ENCODE assay signal across 1 cellular context in the genomic region with DNA sequence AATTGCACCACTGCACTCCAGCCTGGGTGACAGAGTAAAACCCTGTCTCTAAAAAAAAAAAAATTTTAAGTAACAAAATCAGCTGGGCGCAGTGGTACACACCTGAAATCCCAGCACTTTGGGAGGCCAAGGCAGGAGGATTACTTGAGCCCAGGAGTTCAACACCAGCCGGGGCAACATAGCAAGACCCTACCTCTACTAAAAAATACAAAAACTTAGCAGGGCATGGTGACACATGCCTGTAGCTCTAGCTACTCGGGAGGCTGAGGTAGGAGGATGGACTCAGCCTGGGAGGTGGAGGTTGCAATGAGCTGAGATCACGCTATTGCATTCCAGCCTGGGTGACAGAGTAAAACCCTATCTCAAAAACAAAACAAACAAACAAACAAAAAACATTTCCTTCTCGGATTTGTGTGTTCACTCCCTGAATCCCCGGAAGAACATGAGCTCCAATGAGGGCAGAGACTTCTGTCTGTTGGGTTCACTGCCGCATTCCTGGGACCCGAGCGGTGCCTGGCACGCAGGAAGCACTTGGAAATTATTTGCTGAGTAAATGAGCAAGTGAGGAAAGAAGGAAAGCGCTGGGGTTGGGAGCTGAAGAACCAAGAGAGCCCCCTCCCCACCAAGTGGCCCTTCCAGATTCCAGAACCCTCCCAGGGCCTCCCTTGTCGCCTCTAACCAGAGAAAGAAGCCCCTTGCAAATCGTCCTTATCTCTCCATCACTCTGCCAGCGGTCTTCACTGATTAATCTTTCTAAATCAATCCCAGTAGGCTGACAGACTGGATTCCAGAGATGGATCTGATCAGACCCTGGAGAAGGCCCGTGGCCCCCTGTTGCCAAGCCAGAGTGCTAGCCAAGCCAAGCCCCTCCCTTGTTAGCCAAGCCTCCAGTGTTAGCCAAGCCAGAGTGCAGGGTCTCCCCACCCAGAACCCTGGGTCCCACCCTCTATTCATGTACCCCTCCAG.
A peak's percentile ranks its signal among the peaks of the same experiment; 100 is the strongest.
TF ChIP-seq lines count a peak whose summit lies in the region.

No MANE protein-coding gene starts in this region.

TF ChIP-seq in HepG2, 621 proteins besides CTCF, POLR2A, EP300 and RAD21 (continued from another document and continues in another):
- TF ChIP-seq, protein P1, sequence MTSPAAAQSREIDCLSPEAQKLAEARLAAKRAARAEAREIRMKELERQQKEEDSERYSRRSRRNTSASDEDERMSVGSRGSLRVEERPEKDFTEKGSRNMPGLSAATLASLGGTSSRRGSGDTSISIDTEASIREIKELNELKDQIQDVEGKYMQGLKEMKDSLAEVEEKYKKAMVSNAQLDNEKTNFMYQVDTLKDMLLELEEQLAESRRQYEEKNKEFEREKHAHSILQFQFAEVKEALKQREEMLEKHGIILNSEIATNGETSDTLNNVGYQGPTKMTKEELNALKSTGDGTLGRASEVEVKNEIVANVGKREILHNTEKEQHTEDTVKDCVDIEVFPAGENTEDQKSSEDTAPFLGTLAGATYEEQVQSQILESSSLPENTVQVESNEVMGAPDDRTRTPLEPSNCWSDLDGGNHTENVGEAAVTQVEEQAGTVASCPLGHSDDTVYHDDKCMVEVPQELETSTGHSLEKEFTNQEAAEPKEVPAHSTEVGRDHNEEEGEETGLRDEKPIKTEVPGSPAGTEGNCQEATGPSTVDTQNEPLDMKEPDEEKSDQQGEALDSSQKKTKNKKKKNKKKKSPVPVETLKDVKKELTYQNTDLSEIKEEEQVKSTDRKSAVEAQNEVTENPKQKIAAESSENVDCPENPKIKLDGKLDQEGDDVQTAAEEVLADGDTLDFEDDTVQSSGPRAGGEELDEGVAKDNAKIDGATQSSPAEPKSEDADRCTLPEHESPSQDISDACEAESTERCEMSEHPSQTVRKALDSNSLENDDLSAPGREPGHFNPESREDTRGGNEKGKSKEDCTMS (CRISPR knock-in tag; conservative IDR thresholded peaks at IDR 0.05), result no peak
- TF ChIP-seq ZNF20 (CRISPR knock-in tag; IDR thresholded peaks at IDR 0.05) (no peak), ZNF816 (CRISPR knock-in tag; IDR thresholded peaks at IDR 0.05; ENCODE audit: borderline replicate concordance) (no peak), NAIF1 (CRISPR knock-in tag; IDR thresholded peaks at IDR 0.05; ENCODE audit: borderline replicate concordance) (no peak), ZNF83 (CRISPR knock-in tag; IDR thresholded peaks at IDR 0.05; ENCODE audit: borderline replicate concordance) (no peak), FLYWCH1 (CRISPR knock-in tag; IDR thresholded peaks at IDR 0.05) (no peak), SALL2 (CRISPR knock-in tag; IDR thresholded peaks at IDR 0.05) (no peak), ZNF564 (CRISPR knock-in tag; IDR thresholded peaks at IDR 0.05) (no peak), ZNF260 (CRISPR knock-in tag; IDR thresholded peaks at IDR 0.05; ENCODE audit: borderline replicate concordance, low read depth) (no peak), GPN1 (CRISPR knock-in tag; IDR thresholded peaks at IDR 0.05; ENCODE audit: borderline replicate concordance) (no peak), ZNF160 (CRISPR knock-in tag; IDR thresholded peaks at IDR 0.05) (no peak), MXD4 (CRISPR knock-in tag; IDR thresholded peaks at IDR 0.05) (no peak), ZNF354B (CRISPR knock-in tag; IDR thresholded peaks at IDR 0.05) (no peak), HNRNPLL (IDR thresholded peaks at IDR 0.05; ENCODE audit: low read depth, low read length, poor library complexity, severe bottlenecking) (no peak), NCOA2 (CRISPR knock-in tag; IDR thresholded peaks at IDR 0.05) (no peak), SOX5 (CRISPR knock-in tag; IDR thresholded peaks at IDR 0.05; ENCODE audit: borderline replicate concordance) (no peak), NONO (IDR thresholded peaks at IDR 0.05) (no peak), NONO (CRISPR knock-in tag; conservative IDR thresholded peaks at IDR 0.05) (no peak), ZNF749 (CRISPR knock-in tag; IDR thresholded peaks at IDR 0.05; ENCODE audit: borderline replicate concordance) (no peak), ZFYVE20 (CRISPR knock-in tag; IDR thresholded peaks at IDR 0.05; ENCODE audit: borderline replicate concordance, low read depth) (no peak), ZNF547 (CRISPR knock-in tag; IDR thresholded peaks at IDR 0.05) (no peak), ZSCAN25 (CRISPR knock-in tag; IDR thresholded peaks at IDR 0.05) (no peak), KDM1A (CRISPR knock-in tag; IDR thresholded peaks at IDR 0.05) (no peak), ZNF75D (CRISPR knock-in tag; IDR thresholded peaks at IDR 0.05; ENCODE audit: borderline replicate concordance) (no peak), FIP1L1 (IDR thresholded peaks at IDR 0.05; ENCODE audit: borderline replicate concordance, insufficient read depth, low read depth, low read length) (no peak), ZNF121 (CRISPR knock-in tag; IDR thresholded peaks at IDR 0.05) (peak; percentile 91), GATA4 (IDR thresholded peaks at IDR 0.05; ENCODE audit: borderline replicate concordance, low read depth) (no peak), CHD4 (IDR thresholded peaks at IDR 0.05; ENCODE audit: borderline replicate concordance, low read length) (no peak), XBP1 (CRISPR knock-in tag; IDR thresholded peaks at IDR 0.05) (no peak)
- TF ChIP-seq, protein P2, sequence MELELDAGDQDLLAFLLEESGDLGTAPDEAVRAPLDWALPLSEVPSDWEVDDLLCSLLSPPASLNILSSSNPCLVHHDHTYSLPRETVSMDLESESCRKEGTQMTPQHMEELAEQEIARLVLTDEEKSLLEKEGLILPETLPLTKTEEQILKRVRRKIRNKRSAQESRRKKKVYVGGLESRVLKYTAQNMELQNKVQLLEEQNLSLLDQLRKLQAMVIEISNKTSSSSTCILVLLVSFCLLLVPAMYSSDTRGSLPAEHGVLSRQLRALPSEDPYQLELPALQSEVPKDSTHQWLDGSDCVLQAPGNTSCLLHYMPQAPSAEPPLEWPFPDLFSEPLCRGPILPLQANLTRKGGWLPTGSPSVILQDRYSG (CRISPR knock-in tag; IDR thresholded peaks at IDR 0.05), result no peak
- TF ChIP-seq, protein P3, sequence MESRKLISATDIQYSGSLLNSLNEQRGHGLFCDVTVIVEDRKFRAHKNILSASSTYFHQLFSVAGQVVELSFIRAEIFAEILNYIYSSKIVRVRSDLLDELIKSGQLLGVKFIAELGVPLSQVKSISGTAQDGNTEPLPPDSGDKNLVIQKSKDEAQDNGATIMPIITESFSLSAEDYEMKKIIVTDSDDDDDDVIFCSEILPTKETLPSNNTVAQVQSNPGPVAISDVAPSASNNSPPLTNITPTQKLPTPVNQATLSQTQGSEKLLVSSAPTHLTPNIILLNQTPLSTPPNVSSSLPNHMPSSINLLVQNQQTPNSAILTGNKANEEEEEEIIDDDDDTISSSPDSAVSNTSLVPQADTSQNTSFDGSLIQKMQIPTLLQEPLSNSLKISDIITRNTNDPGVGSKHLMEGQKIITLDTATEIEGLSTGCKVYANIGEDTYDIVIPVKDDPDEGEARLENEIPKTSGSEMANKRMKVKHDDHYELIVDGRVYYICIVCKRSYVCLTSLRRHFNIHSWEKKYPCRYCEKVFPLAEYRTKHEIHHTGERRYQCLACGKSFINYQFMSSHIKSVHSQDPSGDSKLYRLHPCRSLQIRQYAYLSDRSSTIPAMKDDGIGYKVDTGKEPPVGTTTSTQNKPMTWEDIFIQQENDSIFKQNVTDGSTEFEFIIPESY (CRISPR knock-in tag; IDR thresholded peaks at IDR 0.05), result no peak
- TF ChIP-seq, protein P4, sequence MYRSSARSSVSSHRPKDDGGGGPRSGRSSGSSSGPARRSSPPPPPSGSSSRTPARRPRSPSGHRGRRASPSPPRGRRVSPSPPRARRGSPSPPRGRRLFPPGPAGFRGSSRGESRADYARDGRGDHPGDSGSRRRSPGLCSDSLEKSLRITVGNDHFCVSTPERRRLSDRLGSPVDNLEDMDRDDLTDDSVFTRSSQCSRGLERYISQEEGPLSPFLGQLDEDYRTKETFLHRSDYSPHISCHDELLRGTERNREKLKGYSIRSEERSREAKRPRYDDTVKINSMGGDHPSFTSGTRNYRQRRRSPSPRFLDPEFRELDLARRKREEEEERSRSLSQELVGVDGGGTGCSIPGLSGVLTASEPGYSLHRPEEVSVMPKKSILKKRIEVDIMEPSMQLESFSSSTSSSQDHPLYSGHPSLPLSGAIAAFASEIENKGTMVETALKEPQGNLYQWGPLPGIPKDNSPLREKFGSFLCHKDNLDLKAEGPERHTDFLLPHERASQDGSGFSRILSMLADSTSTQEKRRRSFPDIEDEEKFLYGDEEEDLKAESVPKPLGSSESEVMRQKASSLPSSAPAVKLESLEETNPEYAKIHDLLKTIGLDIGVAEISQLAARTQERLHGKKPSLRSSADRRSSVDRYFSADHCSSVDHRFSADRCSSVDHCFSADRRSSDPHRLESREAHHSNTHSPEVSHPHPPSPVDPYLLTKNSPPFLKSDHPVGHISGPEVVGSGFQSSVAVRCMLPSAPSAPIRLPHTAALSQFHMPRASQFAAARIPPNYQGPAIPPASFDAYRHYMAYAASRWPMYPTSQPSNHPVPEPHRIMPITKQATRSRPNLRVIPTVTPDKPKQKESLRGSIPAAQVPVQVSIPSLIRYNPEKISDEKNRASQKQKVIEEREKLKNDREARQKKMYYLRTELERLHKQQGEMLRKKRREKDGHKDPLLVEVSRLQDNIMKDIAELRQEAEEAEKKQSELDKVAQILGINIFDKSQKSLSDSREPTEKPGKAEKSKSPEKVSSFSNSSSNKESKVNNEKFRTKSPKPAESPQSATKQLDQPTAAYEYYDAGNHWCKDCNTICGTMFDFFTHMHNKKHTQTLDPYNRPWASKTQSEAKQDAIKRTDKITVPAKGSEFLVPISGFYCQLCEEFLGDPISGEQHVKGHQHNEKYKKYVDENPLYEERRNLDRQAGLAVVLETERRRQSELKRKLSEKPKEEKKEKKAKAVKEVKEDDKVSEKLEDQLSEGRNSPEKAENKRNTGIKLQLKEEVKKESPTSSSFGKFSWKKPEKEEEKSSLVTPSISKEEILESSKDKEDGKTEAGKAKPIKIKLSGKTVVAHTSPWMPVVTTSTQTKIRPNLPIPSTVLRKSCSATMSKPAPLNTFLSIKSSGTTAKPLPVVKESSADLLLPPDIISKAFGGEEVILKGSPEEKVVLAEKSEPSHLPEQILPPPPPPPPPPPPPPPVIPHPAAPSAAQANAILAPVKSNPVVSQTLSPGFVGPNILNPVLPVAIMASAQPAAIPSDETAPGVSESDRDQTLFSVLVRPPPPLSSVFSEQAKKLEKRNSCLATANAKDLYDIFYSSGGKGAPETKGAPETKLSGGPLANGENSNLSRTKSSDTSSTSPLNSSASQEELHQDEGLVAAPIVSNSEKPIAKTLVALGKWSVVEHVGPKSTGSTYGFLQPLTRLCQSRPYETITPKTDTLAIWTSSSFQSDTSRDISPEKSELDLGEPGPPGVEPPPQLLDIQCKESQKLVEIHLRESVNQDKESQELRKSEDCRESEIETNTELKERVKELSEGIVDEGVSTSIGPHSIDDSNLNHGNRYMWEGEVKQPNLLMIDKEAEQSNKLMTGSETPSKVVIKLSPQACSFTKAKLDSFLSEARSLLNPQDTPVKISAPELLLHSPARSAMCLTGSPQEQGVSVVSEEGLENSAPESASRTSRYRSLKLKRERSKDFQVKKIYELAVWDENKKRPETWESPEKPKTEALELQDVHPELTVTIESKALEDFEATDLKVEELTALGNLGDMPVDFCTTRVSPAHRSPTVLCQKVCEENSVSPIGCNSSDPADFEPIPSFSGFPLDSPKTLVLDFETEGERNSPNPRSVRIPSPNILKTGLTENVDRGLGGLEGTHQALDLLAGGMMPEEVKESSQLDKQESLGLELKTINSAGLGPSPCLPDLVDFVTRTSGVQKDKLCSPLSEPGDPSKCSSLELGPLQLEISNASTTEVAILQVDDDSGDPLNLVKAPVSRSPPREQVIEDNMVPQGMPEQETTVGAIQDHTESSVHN (CRISPR knock-in tag; IDR thresholded peaks at IDR 0.05), result no peak
- TF ChIP-seq, protein P5, sequence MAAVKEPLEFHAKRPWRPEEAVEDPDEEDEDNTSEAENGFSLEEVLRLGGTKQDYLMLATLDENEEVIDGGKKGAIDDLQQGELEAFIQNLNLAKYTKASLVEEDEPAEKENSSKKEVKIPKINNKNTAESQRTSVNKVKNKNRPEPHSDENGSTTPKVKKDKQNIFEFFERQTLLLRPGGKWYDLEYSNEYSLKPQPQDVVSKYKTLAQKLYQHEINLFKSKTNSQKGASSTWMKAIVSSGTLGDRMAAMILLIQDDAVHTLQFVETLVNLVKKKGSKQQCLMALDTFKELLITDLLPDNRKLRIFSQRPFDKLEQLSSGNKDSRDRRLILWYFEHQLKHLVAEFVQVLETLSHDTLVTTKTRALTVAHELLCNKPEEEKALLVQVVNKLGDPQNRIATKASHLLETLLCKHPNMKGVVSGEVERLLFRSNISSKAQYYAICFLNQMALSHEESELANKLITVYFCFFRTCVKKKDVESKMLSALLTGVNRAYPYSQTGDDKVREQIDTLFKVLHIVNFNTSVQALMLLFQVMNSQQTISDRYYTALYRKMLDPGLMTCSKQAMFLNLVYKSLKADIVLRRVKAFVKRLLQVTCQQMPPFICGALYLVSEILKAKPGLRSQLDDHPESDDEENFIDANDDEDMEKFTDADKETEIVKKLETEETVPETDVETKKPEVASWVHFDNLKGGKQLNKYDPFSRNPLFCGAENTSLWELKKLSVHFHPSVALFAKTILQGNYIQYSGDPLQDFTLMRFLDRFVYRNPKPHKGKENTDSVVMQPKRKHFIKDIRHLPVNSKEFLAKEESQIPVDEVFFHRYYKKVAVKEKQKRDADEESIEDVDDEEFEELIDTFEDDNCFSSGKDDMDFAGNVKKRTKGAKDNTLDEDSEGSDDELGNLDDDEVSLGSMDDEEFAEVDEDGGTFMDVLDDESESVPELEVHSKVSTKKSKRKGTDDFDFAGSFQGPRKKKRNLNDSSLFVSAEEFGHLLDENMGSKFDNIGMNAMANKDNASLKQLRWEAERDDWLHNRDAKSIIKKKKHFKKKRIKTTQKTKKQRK (IDR thresholded peaks at IDR 0.05; ENCODE audit: low read length), result no peak
